ENCODE assay signal across 28 cellular contexts in the genomic region with DNA sequence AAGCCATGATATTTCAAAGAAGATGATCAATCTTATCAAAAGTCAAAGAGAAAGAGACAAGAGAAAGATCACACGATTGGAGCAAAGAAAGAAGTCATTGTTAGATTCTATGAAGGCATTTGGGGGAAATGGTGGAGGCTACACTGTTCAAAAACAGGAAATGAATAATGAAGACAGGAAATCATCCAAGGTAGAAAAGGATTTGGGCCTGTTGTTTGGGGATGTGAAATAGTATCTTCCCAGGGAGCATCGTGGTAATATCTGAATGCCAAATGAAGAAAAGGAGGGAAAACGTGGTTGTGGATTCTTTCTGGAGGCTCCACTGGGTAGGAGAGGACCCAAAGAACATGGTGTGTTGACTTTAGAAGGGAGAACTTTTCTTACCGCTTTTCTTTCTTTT.
"Had no signal": no experiment of that assay in that cellular context is flagged by ENCODE, and none has a peak within 500 bp of the region (broad histone marks: within the 10 kb centered on the region; RNA-seq: fewer than 3 reads in every experiment).

No MANE protein-coding gene starts in this region.

- FAIRE-seq: HTR-8/SVneo, K562 had no signal

- H3K9ac ChIP-seq: KMS-11, SK-N-SH had no signal

- H3K9me3 ChIP-seq: Peyer's patch, SJSA1 had no signal

- H3K4me2 ChIP-seq: KMS-11, PC-9, SK-N-SH had no signal

- H3K27me3 ChIP-seq: Peyer's patch, SJSA1 had no signal

- H3K4me3 ChIP-seq: K562, PC-9, Peyer's patch, SJSA1 had no signal

- H2AFZ ChIP-seq: PC-9 had no signal

- H3K36me3 ChIP-seq: Peyer's patch, SJSA1 had no signal

- ATAC-seq: K562, Right ventricle myocardium inferior, T-cell had no signal

- DNase-seq: Kasumi-1, NCI-H1092, NCI-H1105 treated with DMSO at 0.1 percent for 48 hours, NCI-H1417 treated with DMSO at 0.1 percent for 48 hours, NCI-H146, NCI-H1694 treated with DMSO at 0.1 percent for 48 hours, NCI-H1930, NCI-H2081, NCI-H2107, NCI-H226, NCI-H446, NCI-H510A, NCI-H524 treated with DMSO at 0.1 percent for 48 hours, NCI-H69, NCI-H774, OCI-M1, PC-9, Peyer's patch, SHP77 treated with DMSO at 0.1 percent for 48 hours, SK-N-SH, SW 1271, T-cell had no signal

- H3K4me1 Mint-ChIP-seq: T-cell had no signal

- H3K27ac Mint-ChIP-seq: IgD-negative memory B cell, T-cell had no signal

- H3K4me1 ChIP-seq: Peyer's patch, SJSA1 had no signal

- H3K4me3 Mint-ChIP-seq: T-cell had no signal

- H3K36me3 Mint-ChIP-seq: T-cell had no signal

- H3K27me3 Mint-ChIP-seq: IgD-negative memory B cell, T-cell had no signal

- H3K27ac ChIP-seq: KMS-11, PC-9, Peyer's patch, SJSA1 had no signal
